1 cellular context compared by ENCODE assay signal in the genomic region with DNA sequence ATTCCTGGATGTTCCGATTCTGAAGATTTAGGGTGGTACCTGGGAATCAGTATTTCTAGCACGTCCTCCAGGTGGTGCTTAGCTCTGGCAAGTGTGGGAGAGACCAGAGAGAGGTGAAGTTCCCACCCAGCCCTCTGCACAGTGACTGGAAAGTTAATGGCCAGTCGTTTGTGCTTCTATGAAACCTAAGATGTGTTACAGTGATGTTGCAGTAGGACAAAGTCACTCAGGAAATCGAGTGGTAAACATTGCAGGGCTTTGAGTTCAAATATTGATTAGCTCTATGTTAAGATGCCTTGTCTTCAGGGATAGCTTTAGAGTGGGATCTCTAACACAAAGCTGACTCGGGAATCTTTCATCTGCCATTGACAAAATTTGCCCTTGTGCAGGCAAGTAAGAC.
TF ChIP-seq lines count a peak whose summit lies in the region.

No MANE protein-coding gene starts in this region.

TF ChIP-seq in WTC11, 78 proteins besides CTCF, POLR2A, EP300 and RAD21 (continued from another document):
- TF ChIP-seq SMAD3 (CRISPR knock-in tag; IDR thresholded peaks at IDR 0.05; ENCODE audit: borderline replicate concordance) (no peak), GABPB1 (CRISPR knock-in tag; IDR thresholded peaks at IDR 0.05) (peak; percentile 62; the same call in 1 of the 2 replicates)
- TF ChIP-seq, protein P1, sequence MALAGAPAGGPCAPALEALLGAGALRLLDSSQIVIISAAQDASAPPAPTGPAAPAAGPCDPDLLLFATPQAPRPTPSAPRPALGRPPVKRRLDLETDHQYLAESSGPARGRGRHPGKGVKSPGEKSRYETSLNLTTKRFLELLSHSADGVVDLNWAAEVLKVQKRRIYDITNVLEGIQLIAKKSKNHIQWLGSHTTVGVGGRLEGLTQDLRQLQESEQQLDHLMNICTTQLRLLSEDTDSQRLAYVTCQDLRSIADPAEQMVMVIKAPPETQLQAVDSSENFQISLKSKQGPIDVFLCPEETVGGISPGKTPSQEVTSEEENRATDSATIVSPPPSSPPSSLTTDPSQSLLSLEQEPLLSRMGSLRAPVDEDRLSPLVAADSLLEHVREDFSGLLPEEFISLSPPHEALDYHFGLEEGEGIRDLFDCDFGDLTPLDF (CRISPR knock-in tag; IDR thresholded peaks at IDR 0.05) = no peak
